22 cellular contexts compared by ENCODE assay signal in genomic region chr5:100537946-100538345, GRCh38. TPM values are rescaled to one million over a fixed set of nuclear protein-coding genes. Genes with fewer than 3 reads are reported as not detected.
DNase-seq lines count a peak whose midpoint lies in the region; ATAC-seq, FAIRE-seq and TF ChIP-seq lines count a peak whose summit lies in the region.
"Had no signal": no experiment of that assay in that cellular context is flagged by ENCODE, and none has a peak within 500 bp of the region (broad histone marks: within the 10 kb centered on the region; RNA-seq: fewer than 3 reads in every experiment).

No MANE protein-coding gene starts in this region.

- H3K4me2 ChIP-seq in HepG2 (ENCODE audit: low read depth, low read length) (peak overlapping the region; percentile 2; the same call in 1 of the 2 replicates), GM12878 (ENCODE audit: control insufficient read depth, insufficient read depth) (peak overlapping the region; percentile 36; the same call in 1 of the 2 replicates)

- intact Hi-C loops in HepG2 (cut with micrococcal nuclease; ENCODE audit: unreplicated experiment) = no loop called here
- intact Hi-C loops in right lobe of liver (cut with DNase I) = no loop called here
- intact Hi-C loops in GM12878 (cut with micrococcal nuclease; ENCODE audit: unreplicated experiment) = loop anchor here (5.0 kb wide), 1 partner anchor 364 kb away; the partner anchor contains the start of gene ST8SIA4

- H2AFZ ChIP-seq in HepG2 (ENCODE audit: low read length) (no peak overlapping the region), GM12878 (ENCODE audit: control insufficient read depth, low read depth, low read length) (no peak overlapping the region)

- no peak overlapping the region for H3K9ac ChIP-seq in HepG2 (ENCODE audit: insufficient read depth, low read depth, low read length)
- H3K9ac ChIP-seq in GM12878 (ENCODE audit: control insufficient read depth, insufficient read depth, low read length) = no peak overlapping the region

- H3K4me1 ChIP-seq in HepG2 (ENCODE audit: insufficient read depth, low read length) (peaks cover 15% of the 10 kb centered on the region), right lobe of liver (peaks cover 0 to 12% (median 6%) of the 10 kb centered on the region in 4 donors), GM12878 (ENCODE audit: control insufficient read depth, insufficient read depth, low read length) (no peaks in the 10 kb centered on the region), thoracic aorta (ENCODE audit: control insufficient read depth in 1 of 2, low read depth in 2 of 2) (peaks cover 19 to 57% of the 10 kb centered on the region in 2 donors)

- H4K20me1 ChIP-seq in HepG2 (ENCODE audit: insufficient read depth, low read length) (no peaks in the 10 kb centered on the region), GM12878 (ENCODE audit: control insufficient read depth, insufficient read depth) (no peaks in the 10 kb centered on the region)

- RAD21 ChIA-PET in GM12878 (lab: Charles Lee; ENCODE audit: unreplicated experiment) = no interaction called here

- no peak overlapping the region for H3K4me3 ChIP-seq in HepG2 (replicated peaks in 1 of 3; ENCODE audit: insufficient read depth in 1 of 3, low read depth in 2 of 3, low read length in 3 of 3)
- H3K4me3 ChIP-seq in right lobe of liver = no peak overlapping the region
- no peak overlapping the region for H3K4me3 ChIP-seq in GM12878
- peak overlapping the region; percentile 16 for H3K4me3 ChIP-seq in thoracic aorta
- H3K4me3 ChIP-seq: MG63 had no signal

- TF ChIP-seq EP300 in HepG2 (IDR thresholded peaks at IDR 0.05; ENCODE audit: low read depth in 2 of 2, low read length in 2 of 2) = no peak
- TF ChIP-seq EP300 in HepG2 (CRISPR knock-in tag; IDR thresholded peaks at IDR 0.05; ENCODE audit: borderline replicate concordance) = no peak
- TF ChIP-seq EP300 in GM12878 (IDR thresholded peaks at IDR 0.05; ENCODE audit: borderline replicate concordance in 1 of 2, control insufficient read depth in 1 of 2, low read depth in 2 of 2, low read length in 2 of 2) = no peak

- H3K27me3 ChIP-seq in HepG2 (ENCODE audit: control insufficient read depth in 1 of 2, insufficient read depth in 2 of 2, low read length in 2 of 2) = no peaks in the 10 kb centered on the region; a peak in 1 of 5 replicates
- H3K27me3 ChIP-seq in right lobe of liver = no peaks in the 10 kb centered on the region
- no peaks in the 10 kb centered on the region for H3K27me3 ChIP-seq in GM12878 (replicated peaks in 1 of 2; ENCODE audit: control insufficient read depth in 2 of 2, insufficient read depth in 2 of 2, low read length in 1 of 2)
- H3K27me3 ChIP-seq in thoracic aorta (replicated peaks; ENCODE audit: insufficient read depth) = no peaks in the 10 kb centered on the region
- H3K27me3 ChIP-seq: MG63 had no signal

- H3K36me3 ChIP-seq in HepG2 (replicated peaks in 1 of 2; ENCODE audit: control insufficient read depth in 1 of 2, insufficient read depth in 2 of 2, low read length in 2 of 2) (no peaks in the 10 kb centered on the region), right lobe of liver (no peaks in the 10 kb centered on the region), GM12878 (ENCODE audit: control insufficient read depth in 2 of 2, insufficient read depth in 2 of 2, low read length in 1 of 2) (no peaks in the 10 kb centered on the region), thoracic aorta (no peaks in the 10 kb centered on the region)
- H3K36me3 ChIP-seq: MG63 had no signal

- TF ChIP-seq RAD21 in HepG2 (CRISPR knock-in tag; IDR thresholded peaks at IDR 0.05) (no peak), GM12878 (IDR thresholded peaks at IDR 0.05; ENCODE audit: insufficient read depth, low read depth, low read length) (no peak)

- FAIRE-seq in HepG2 (lab: Jason Lieb, UNC) (no peak), GM12878 (lab: Jason Lieb, UNC) (no peak)
- FAIRE-seq: GM12891, H54 had no signal

- H3K9me3 ChIP-seq in HepG2 (ENCODE audit: low read length) (no peaks in the 10 kb centered on the region), right lobe of liver (no peaks in the 10 kb centered on the region), GM12878 (replicated peaks; ENCODE audit: control insufficient read depth, insufficient read depth, low read length) (no peaks in the 10 kb centered on the region), thoracic aorta (no peaks in the 10 kb centered on the region)
- H3K9me3 ChIP-seq: MG63 had no signal

- in situ Hi-C loops in HepG2 (cut with HindIII; ENCODE audit: extremely low pct_ligation_motif_present, low pct_unique_long_range_greater_than_20kb) = no loop called here
- in situ Hi-C loops in GM12878 (cut with MboI) = no loop called here

- TF ChIP-seq POLR2A in HepG2 (IDR thresholded peaks at IDR 0.05; ENCODE audit: insufficient read depth in 1 of 2, low read depth in 2 of 2, low read length in 2 of 2) (no peak), right lobe of liver (IDR thresholded peaks at IDR 0.05) (no peak), GM12878 (IDR thresholded peaks at IDR 0.05; ENCODE audit: low read depth, low read length) (no peak)

- SMC1A ChIA-PET in GM12878 (lab: Charles Lee; ENCODE audit: uncharacterized antibody, unreplicated experiment) = no interaction called here

- no peak overlapping the region for H3K27ac ChIP-seq in HepG2 (ENCODE audit: extremely low read length, insufficient read depth, low read length)
- no peak overlapping the region for H3K27ac ChIP-seq in right lobe of liver
- H3K27ac ChIP-seq in GM12878 (ENCODE audit: control insufficient read depth, insufficient read depth) = no peak overlapping the region
- no peak overlapping the region for H3K27ac ChIP-seq in thoracic aorta
- H3K27ac ChIP-seq: HL-60 had no signal

- H3K79me2 ChIP-seq in HepG2 (ENCODE audit: insufficient read depth, low read length) (peaks cover 5% of the 10 kb centered on the region), GM12878 (ENCODE audit: control insufficient read depth, insufficient read depth, low read length) (peaks cover 21% of the 10 kb centered on the region)

- ATAC-seq in HepG2 (no peak), right lobe of liver (no peak), GM12878 (no peak), thoracic aorta (ENCODE audit: insufficient number of reproducible peaks, low FRiP score, low read depth) (no peak), GM21381 (IDR thresholded peaks at IDR 0.05; ENCODE audit: unreplicated experiment) (no peak)

- TF ChIP-seq CTCF in HepG2 (CRISPR knock-in tag; IDR thresholded peaks at IDR 0.05) (no peak), right lobe of liver (IDR thresholded peaks at IDR 0.05) (no peak), GM12878 (IDR thresholded peaks at IDR 0.05 in 2 of 3, conservative IDR thresholded peaks at IDR 0.05 in 1 of 3; ENCODE audit: control insufficient read depth in 2 of 3, extremely low read depth in 1 of 3, insufficient read depth in 1 of 3, low read depth in 3 of 3, low read length in 3 of 3) (no peak), thoracic aorta (IDR thresholded peaks at IDR 0.05) (no peak)

- POLR2A ChIA-PET in HepG2 (lab: Yijun Ruan, JAX) (no interaction called here), GM12878 (lab: Charles Lee) (no interaction called here)

- no peak for DNase-seq in HepG2 (ENCODE audit: low spot score)
- DNase-seq in right lobe of liver = no peak
- DNase-seq in GM12878 (ENCODE audit: low read depth, low spot score) = no peak
- DNase-seq in inferior parietal cortex (ENCODE audit: extremely low spot score) = peak; percentile 9
- DNase-seq in thoracic aorta (ENCODE audit: low spot score) = no peak
- no peak for DNase-seq in NCI-H510A (lab: John Stamatoyannopoulos, UW)
- DNase-seq in islet precursor cell = no peak
- DNase-seq: 8988T; CD4-positive, alpha-beta T cell; DMS153; GF-D8; IMR-90; Karpas-422; MG63; NCI-H1092; NCI-H2171 treated with DMSO at 0.1 percent for 48 hours; NK-92 treated with Interleukin-12 subunit alpha and Interleukin-12 subunit beta, amount 100 ng/mL, for 24 hours; Right ventricle myocardium superior had no signal

- no TSS peak for BruUV-seq in HepG2 (replicated peaks; lab: Mats Ljungman, UMichigan)
- no TSS peak for BruUV-seq in GM12878 (replicated peaks; lab: Mats Ljungman, UMichigan)

- CTCF ChIA-PET in HepG2 (lab: Yijun Ruan, JAX; ENCODE audit: low intra/inter-chr PET ratio, low total read pairs) = no interaction called here
- CTCF ChIA-PET in GM12878 (lab: Yijun Ruan, JAX) = no interaction called here

- WGBS in HepG2 (ENCODE audit: low lambda C conversion rate) = 100% methylated on average over 1 of the region's 1 CpG
- 100% methylated on average over 1 of the region's 1 CpG for WGBS in right lobe of liver (ENCODE audit: insufficient coverage, low coverage, low lambda C conversion rate, missing lambda C conversion rate)
- 100% methylated on average over 1 of the region's 1 CpG for WGBS in GM12878 (ENCODE audit: insufficient coverage, insufficient replicate concordance, low lambda C conversion rate, missing lambda C conversion rate)

RNA-seq across cellular contexts. Expression of gene FAM174A, which starts 2.8 kb away (rescaled TPM):
- total RNA-seq in HepG2 (2016; rRNA removed; fragmentation: Illumina TruSeq; extraction: Trizol) = 3.9 and 7.8 TPM in 2 replicates
- 2.5 TPM in 2 replicates for total RNA-seq in HepG2 (2016; cell fraction: cytosol; rRNA removed; fragmentation: Illumina TruSeq; extraction: Trizol; ENCODE audit: low read depth)
- total RNA-seq in HepG2 (2016; cell fraction: insoluble cytoplasmic fraction; rRNA removed; fragmentation: Illumina TruSeq; extraction: Trizol) = 5.8 and 8.7 TPM in 2 replicates
- 4.9 and 5.1 TPM in 2 replicates for total RNA-seq in HepG2 (2016; cell fraction: membrane; rRNA removed; fragmentation: Illumina TruSeq; extraction: Trizol)
- 6.9 and 8.1 TPM in 2 replicates for total RNA-seq in HepG2 (2016; cell fraction: nucleus; rRNA removed; fragmentation: Illumina TruSeq; extraction: Trizol)
- 6.8 and 7.8 TPM in 2 replicates for polyA plus RNA-seq in HepG2 (2011; rRNA removed)
- 7.3 and 12.6 TPM in 2 replicates for polyA plus RNA-seq in HepG2 (2011; cell fraction: cytosol; rRNA removed)
- polyA plus RNA-seq in HepG2 (2011; cell fraction: nucleus; rRNA removed) = 8.8 and 9.4 TPM in 2 replicates
- 8.2 TPM in 2 replicates for polyA plus RNA-seq in HepG2 (2012)
- polyA plus RNA-seq in HepG2 (2016; cell fraction: cytosol; fragmentation: Illumina TruSeq; extraction: Trizol; ENCODE audit: low read depth) = 1.7 and 2.1 TPM in 2 replicates
- 6.9 and 8.8 TPM in 2 replicates for polyA plus RNA-seq in HepG2 (2016; cell fraction: insoluble cytoplasmic fraction; fragmentation: Illumina TruSeq; extraction: Trizol; ENCODE audit: low read depth)
- 3.2 and 5.0 TPM in 2 replicates for polyA plus RNA-seq in HepG2 (2016; cell fraction: membrane; fragmentation: Illumina TruSeq; extraction: Trizol; ENCODE audit: low read depth)
- 9.3 and 17.9 TPM in 2 replicates for polyA plus RNA-seq in HepG2 (2016; cell fraction: nucleus; fragmentation: Illumina TruSeq; extraction: Trizol; ENCODE audit: insufficient read depth, low read depth)
- 5.7 and 14.1 TPM in 2 replicates for polyA minus RNA-seq in HepG2 (2011; rRNA and poly(A)+ RNA removed; ENCODE audit: low replicate concordance)
- polyA minus RNA-seq in HepG2 (2011; cell fraction: cytosol; rRNA and poly(A)+ RNA removed) = 6.2 and 7.2 TPM in 2 replicates
- 7.5 and 12.2 TPM in 2 replicates for polyA minus RNA-seq in HepG2 (2011; cell fraction: nucleus; rRNA and poly(A)+ RNA removed)
- 10 to 100 TPM in 2 of 6 experiments, 1 to 10 TPM in 4; 7.2 to 11.8 (median 8.4) TPM for total RNA-seq in right lobe of liver
- total RNA-seq in GM12878 (2013; cell fraction: nucleolus; rRNA removed) = 18.0 and 23.4 TPM in 2 replicates
- total RNA-seq in GM12878 (2014; rRNA removed) = 8.4 and 9.8 TPM in 2 replicates
- 4.5 TPM in 2 replicates for total RNA-seq in GM12878 (2014; rRNA removed; fragmentation: Illumina TruSeq; extraction: Trizol)
- 7.4 and 7.5 TPM in 2 replicates for total RNA-seq in GM12878 (2021)
- polyA plus RNA-seq in GM12878 (2011; ENCODE audit: low read depth) = 1.5 TPM
- 4.0 and 6.7 TPM in 2 replicates for polyA plus RNA-seq in GM12878 (2011; rRNA removed)
- polyA plus RNA-seq in GM12878 (2011; cell fraction: cytosol; rRNA removed) = 2.9 and 6.3 TPM in 2 replicates
- polyA plus RNA-seq in GM12878 (2011; cell fraction: nucleus; rRNA removed) = 3.0 and 3.6 TPM in 2 replicates
- polyA plus RNA-seq in GM12878 (2012) = 6.2 and 6.5 TPM in 2 replicates
- polyA plus RNA-seq in GM12878 (2014; fragmentation: Illumina TruSeq; extraction: Trizol) = 3.4 and 4.4 TPM in 2 replicates
- polyA plus RNA-seq in GM12878 (2014; fragmentation: Nextera tagmentation; extraction: Ambion mirVana) = 1 to 10 TPM; 1.4 to 4.2 TPM
- 7.9 and 12.0 TPM in 2 replicates for polyA plus RNA-seq in GM12878 (2014; rRNA removed)
- 10 to 100 TPM; 11.3 to 12.1 TPM for polyA plus RNA-seq in GM12878 (2016; fragmentation: Nextera tagmentation; extraction: Ambion mirVana)
- 0.95 and 6.1 TPM in 2 replicates for polyA minus RNA-seq in GM12878 (2011; rRNA and poly(A)+ RNA removed)
- 3.9 and 4.5 TPM in 2 replicates for polyA minus RNA-seq in GM12878 (2011; cell fraction: cytosol; rRNA and poly(A)+ RNA removed)
- 16.8 and 28.4 TPM in 2 replicates for polyA minus RNA-seq in GM12878 (2011; cell fraction: nucleus; rRNA and poly(A)+ RNA removed)
- total RNA-seq in thoracic aorta = 10 to 100 TPM; 18.8 to 33.2 TPM
